Comparison of ENCODE assay signal across 25 cellular contexts in the genomic region with DNA sequence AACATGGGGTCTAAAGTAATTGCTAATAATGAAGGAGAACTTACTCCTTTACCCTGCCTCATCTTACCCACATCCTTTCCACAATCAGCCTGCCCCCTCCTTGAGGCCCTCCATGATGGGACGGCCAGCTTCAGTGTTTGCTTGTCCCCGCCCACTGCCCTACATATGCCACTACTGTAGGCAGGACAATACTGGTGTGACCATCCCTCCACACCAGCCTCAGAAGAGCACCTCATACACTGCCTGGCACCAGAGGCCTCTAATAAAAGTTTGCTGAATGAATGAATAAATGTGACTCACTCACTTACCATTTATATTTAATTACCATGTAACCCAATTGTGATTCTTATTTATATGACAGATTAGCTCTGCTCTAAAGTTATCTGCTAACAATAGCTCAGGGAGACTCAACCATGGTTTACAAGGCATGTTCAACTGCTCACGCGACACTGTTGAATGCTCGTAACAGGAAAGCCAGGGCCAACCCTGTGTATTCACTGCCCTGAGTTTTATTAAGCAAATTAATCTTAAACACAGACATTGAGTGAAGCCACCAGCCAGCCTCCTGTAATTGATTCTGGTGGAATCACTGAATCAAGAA.
DNase-seq lines count a peak whose midpoint lies in the region; ATAC-seq and TF ChIP-seq lines count a peak whose summit lies in the region.
"Had no signal": no experiment of that assay in that cellular context is flagged by ENCODE, and none has a peak within 500 bp of the region (broad histone marks: within the 10 kb centered on the region; RNA-seq: fewer than 3 reads in every experiment).

No MANE protein-coding gene starts in this region.

- DNase-seq in activated naive CD8-positive, alpha-beta T cell treated with anti-CD3 and anti-CD28 coated beads, Interleukin-2, amount 10 ng/mL, durations not matched to agents 7 days and 5 days, result no peak
- no peak for DNase-seq in activated naive CD8-positive, alpha-beta T cell treated with anti-CD3 and anti-CD28 coated beads, Interleukin-2, amount 50 U/mL, for 24 hours
- DNase-seq in NCI-H526 (lab: John Stamatoyannopoulos, UW) (peak; percentile 53 to 80), adrenal gland (no peak), SIG-M5 (lab: John Stamatoyannopoulos, UW) (no peak)
- no peak for DNase-seq in stimulated activated effector memory CD8-positive, alpha-beta T cell treated with anti-CD3 and anti-CD28 coated beads, Interleukin-12 subunit alpha, Interleukin-12 subunit beta, amount 100 ng/mL, for 72 hours (ENCODE audit: low spot score in 2 of 2)
- DNase-seq: activated CD8-positive, alpha-beta memory T cell treated with anti-CD3 and anti-CD28 coated beads, Interleukin-2, amount 50 U/mL, for 4 hours; activated effector memory CD4-positive, alpha-beta T cell treated with anti-CD3 and anti-CD28 coated beads, Interleukin-2, amount 50 U/mL, for 16 hours; anterior cingulate cortex; central memory CD4-positive, alpha-beta T cell; DND-41; glutamatergic neuron; mesendoderm; NCI-H187; NCI-H345; nephron progenitor cell; NK-92 treated with Interleukin-12 subunit alpha and Interleukin-12 subunit beta, amount 100 ng/mL, for 24 hours; stimulated activated CD4-positive, alpha-beta T cell treated with anti-CD3 and anti-CD28 coated beads, Interleukin-1b, Interleukin-23, amount 100 ng/mL, for 48 hours; stimulated activated naive CD4-positive, alpha-beta T cell treated with Interleukin-2 at 50 U/mL for 16 hours; thyroid gland had no signal

- WGBS in esophagus, 2 donors, result 68 to 71% methylated on average over 5 of the region's 5 CpGs
- WGBS in adrenal gland, 4 donors, result 86 to 92% (median 88%) methylated on average over 5 of the region's 5 CpGs

- H3K9me3 Mint-ChIP-seq in activated naive CD8-positive, alpha-beta T cell treated with anti-CD3 and anti-CD28 coated beads, Interleukin-2, amount 10 ng/mL, durations not matched to agents 7 days and 5 days, result no peaks in the 10 kb centered on the region
- H3K9me3 Mint-ChIP-seq in activated naive CD8-positive, alpha-beta T cell treated with anti-CD3 and anti-CD28 coated beads, Interleukin-2, amount 50 U/mL, for 24 hours, result no peaks in the 10 kb centered on the region
- no peaks in the 10 kb centered on the region for H3K9me3 Mint-ChIP-seq in stimulated activated effector memory CD8-positive, alpha-beta T cell treated with anti-CD3 and anti-CD28 coated beads, Interleukin-12 subunit alpha, Interleukin-12 subunit beta, amount 100 ng/mL, for 72 hours
- H3K9me3 Mint-ChIP-seq: nephron progenitor cell had no signal

- no peak for TF ChIP-seq CTCF in adrenal gland (IDR thresholded peaks at IDR 0.05)

- H3K4me1 ChIP-seq in esophagus (ENCODE audit: control insufficient read depth in 2 of 2, insufficient read depth in 2 of 2, low read length in 1 of 2) (peaks cover 4 to 5% of the 10 kb centered on the region in 2 donors), adrenal gland (replicated peaks in 1 of 2) (peaks cover 10 to 23% of the 10 kb centered on the region in 2 donors)

- no peak for ATAC-seq in activated naive CD8-positive, alpha-beta T cell treated with anti-CD3 and anti-CD28 coated beads, Interleukin-2, amount 10 ng/mL, durations not matched to agents 7 days and 5 days (ENCODE audit: low read depth)
- no peak for ATAC-seq in activated naive CD8-positive, alpha-beta T cell treated with anti-CD3 and anti-CD28 coated beads, Interleukin-2, amount 50 U/mL, for 24 hours
- no peak for ATAC-seq in stimulated activated effector memory CD8-positive, alpha-beta T cell treated with anti-CD3 and anti-CD28 coated beads, Interleukin-12 subunit alpha, Interleukin-12 subunit beta, amount 100 ng/mL, for 72 hours
- ATAC-seq in HG02759 (IDR thresholded peaks at IDR 0.05; ENCODE audit: unreplicated experiment), result no peak
- ATAC-seq: activated CD4-positive, CD25-positive, alpha-beta regulatory T cell treated with anti-CD3 and anti-CD28 coated beads, Interleukin-2, amount 50 U/mL, for 24 hours; HCT116 had no signal

- peak overlapping the region; percentile 23 to 63 for H3K27ac ChIP-seq in esophagus (ENCODE audit: low read depth in 2 of 2, low read length in 1 of 2)
- no peak overlapping the region for H3K27ac ChIP-seq in adrenal gland
- H3K27ac ChIP-seq: thyroid gland had no signal

- no peaks in the 10 kb centered on the region for H3K36me3 ChIP-seq in esophagus (ENCODE audit: control insufficient read depth in 2 of 2, insufficient read depth in 2 of 2, low read length in 1 of 2)
- H3K36me3 ChIP-seq in adrenal gland (replicated peaks in 1 of 2), result no peaks in the 10 kb centered on the region
- H3K36me3 ChIP-seq: thyroid gland had no signal

- POLR2A ChIA-PET in activated naive CD8-positive, alpha-beta T cell treated with anti-CD3 and anti-CD28 coated beads, Interleukin-2, amount 10 ng/mL, durations not matched to agents 7 days and 5 days (lab: Charles Lee), result interaction anchor here (1.1 to 1.2 kb wide), 2 partner anchors 12 to 13 kb away, joined by 3 read pairs; no protein-coding TSS in a partner anchor

- H3K27me3 ChIP-seq in esophagus (ENCODE audit: control insufficient read depth in 1 of 2, insufficient read depth in 2 of 2, low read length in 2 of 2) (no peaks in the 10 kb centered on the region), adrenal gland (no peaks in the 10 kb centered on the region)
- H3K27me3 ChIP-seq: thyroid gland had no signal

- H3K9me3 ChIP-seq in esophagus (ENCODE audit: control insufficient read depth in 2 of 2, insufficient read depth in 1 of 2, low read depth in 1 of 2, low read length in 1 of 2) (no peaks in the 10 kb centered on the region), adrenal gland (replicated peaks in 1 of 3) (no peaks in the 10 kb centered on the region)
- H3K9me3 ChIP-seq: thyroid gland had no signal

- no peak overlapping the region for H3K4me3 ChIP-seq in esophagus (ENCODE audit: low read depth in 1 of 2, low read length in 2 of 2)
- no peak overlapping the region for H3K4me3 ChIP-seq in adrenal gland
- H3K4me3 ChIP-seq: thyroid gland had no signal

- peak overlapping the region; percentile 10 for H3K27ac Mint-ChIP-seq in activated naive CD8-positive, alpha-beta T cell treated with anti-CD3 and anti-CD28 coated beads, Interleukin-2, amount 10 ng/mL, durations not matched to agents 7 days and 5 days
- H3K27ac Mint-ChIP-seq in activated naive CD8-positive, alpha-beta T cell treated with anti-CD3 and anti-CD28 coated beads, Interleukin-2, amount 50 U/mL, for 24 hours, result no peak overlapping the region
- H3K27ac Mint-ChIP-seq in stimulated activated effector memory CD8-positive, alpha-beta T cell treated with anti-CD3 and anti-CD28 coated beads, Interleukin-12 subunit alpha, Interleukin-12 subunit beta, amount 100 ng/mL, for 72 hours, result peak overlapping the region; percentile 81
- H3K27ac Mint-ChIP-seq: nephron progenitor cell, progenitor cell of endocrine pancreas had no signal

- no peak for TF ChIP-seq POLR2A in adrenal gland (IDR thresholded peaks at IDR 0.05)

- H3K4me3 Mint-ChIP-seq in activated naive CD8-positive, alpha-beta T cell treated with anti-CD3 and anti-CD28 coated beads, Interleukin-2, amount 10 ng/mL, durations not matched to agents 7 days and 5 days, result no peak overlapping the region
- H3K4me3 Mint-ChIP-seq in activated naive CD8-positive, alpha-beta T cell treated with anti-CD3 and anti-CD28 coated beads, Interleukin-2, amount 50 U/mL, for 24 hours, result no peak overlapping the region
- H3K4me3 Mint-ChIP-seq in stimulated activated effector memory CD8-positive, alpha-beta T cell treated with anti-CD3 and anti-CD28 coated beads, Interleukin-12 subunit alpha, Interleukin-12 subunit beta, amount 100 ng/mL, for 72 hours, result no peak overlapping the region
- H3K4me3 Mint-ChIP-seq: nephron progenitor cell had no signal

- H3K4me1 Mint-ChIP-seq in activated naive CD8-positive, alpha-beta T cell treated with anti-CD3 and anti-CD28 coated beads, Interleukin-2, amount 10 ng/mL, durations not matched to agents 7 days and 5 days, result peaks cover 63% of the 10 kb centered on the region
- peaks cover 90% of the 10 kb centered on the region for H3K4me1 Mint-ChIP-seq in activated naive CD8-positive, alpha-beta T cell treated with anti-CD3 and anti-CD28 coated beads, Interleukin-2, amount 50 U/mL, for 24 hours
- H3K4me1 Mint-ChIP-seq in stimulated activated effector memory CD8-positive, alpha-beta T cell treated with anti-CD3 and anti-CD28 coated beads, Interleukin-12 subunit alpha, Interleukin-12 subunit beta, amount 100 ng/mL, for 72 hours, result peaks cover 70% of the 10 kb centered on the region

- H3K36me3 Mint-ChIP-seq in activated naive CD8-positive, alpha-beta T cell treated with anti-CD3 and anti-CD28 coated beads, Interleukin-2, amount 10 ng/mL, durations not matched to agents 7 days and 5 days, result peaks cover 24% of the 10 kb centered on the region
- peaks cover 3% of the 10 kb centered on the region for H3K36me3 Mint-ChIP-seq in activated naive CD8-positive, alpha-beta T cell treated with anti-CD3 and anti-CD28 coated beads, Interleukin-2, amount 50 U/mL, for 24 hours (ENCODE audit: low read depth)
- H3K36me3 Mint-ChIP-seq in stimulated activated effector memory CD8-positive, alpha-beta T cell treated with anti-CD3 and anti-CD28 coated beads, Interleukin-12 subunit alpha, Interleukin-12 subunit beta, amount 100 ng/mL, for 72 hours, result peaks cover 13% of the 10 kb centered on the region

- no peaks in the 10 kb centered on the region for H3K27me3 Mint-ChIP-seq in activated naive CD8-positive, alpha-beta T cell treated with anti-CD3 and anti-CD28 coated beads, Interleukin-2, amount 10 ng/mL, durations not matched to agents 7 days and 5 days
- no peaks in the 10 kb centered on the region for H3K27me3 Mint-ChIP-seq in activated naive CD8-positive, alpha-beta T cell treated with anti-CD3 and anti-CD28 coated beads, Interleukin-2, amount 50 U/mL, for 24 hours

- intact Hi-C loops in adrenal gland (cut with DNase I), result no loop called here

Comparison
In these comparisons a context has a peak if more than half of its experiments do, and no peak if none do; other contexts are left out.
1. DNase-seq: peak in NCI-H526 (2 of 2); none in activated naive CD8-positive, alpha-beta T cell treated with anti-CD3 and anti-CD28 coated beads, Interleukin-2, amount 10 ng/mL, durations not matched to agents 7 days and 5 days (single experiment), activated naive CD8-positive, alpha-beta T cell treated with anti-CD3 and anti-CD28 coated beads, Interleukin-2, amount 50 U/mL, for 24 hours (single experiment), stimulated activated effector memory CD8-positive, alpha-beta T cell treated with anti-CD3 and anti-CD28 coated beads, Interleukin-12 subunit alpha, Interleukin-12 subunit beta, amount 100 ng/mL, for 72 hours (0 of 2), adrenal gland (0 of 7) and SIG-M5 (single experiment).
2. H3K27ac ChIP-seq: peak in esophagus (2 of 2); none in adrenal gland (0 of 5).